ENCODE assay signal across 9 cellular contexts in the genomic region with DNA sequence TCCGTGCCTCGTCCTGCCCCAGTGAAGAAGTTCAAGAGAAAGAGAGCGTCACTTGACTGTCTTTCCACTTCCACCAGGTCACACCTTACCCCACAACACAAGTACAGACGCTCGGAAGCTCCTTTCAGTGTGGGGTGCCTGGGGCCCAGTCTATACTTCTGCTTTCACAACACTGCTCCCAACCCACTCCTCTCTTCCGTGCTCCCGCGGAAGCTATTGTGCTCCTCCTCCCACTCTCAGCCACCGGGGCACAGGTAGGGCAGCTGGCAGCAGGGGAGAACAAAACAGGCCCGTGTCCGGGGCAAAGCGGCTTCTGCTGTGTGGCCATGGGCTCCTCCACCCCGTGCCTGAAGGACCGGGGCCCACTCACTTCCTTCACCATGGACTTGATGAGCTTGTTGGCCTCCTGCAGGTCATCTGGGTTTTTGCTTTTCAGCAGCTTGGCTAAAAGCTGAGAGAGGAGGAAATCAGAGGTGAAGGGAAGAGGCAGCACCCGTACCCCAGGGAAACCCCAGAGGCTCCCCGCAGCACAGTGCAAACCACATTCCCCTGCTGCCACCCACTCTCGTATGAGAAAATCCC. TPM values are rescaled to one million over a fixed set of nuclear protein-coding genes. Genes with fewer than 3 reads are reported as not detected.
A peak's percentile ranks its signal among the peaks of the same experiment; 100 is the strongest.
DNase-seq lines count a peak whose midpoint lies in the region; ATAC-seq, FAIRE-seq and TF ChIP-seq lines count a peak whose summit lies in the region.
"Had no signal": no experiment of that assay in that cellular context is flagged by ENCODE, and none has a peak within 500 bp of the region (broad histone marks: within the 10 kb centered on the region; RNA-seq: fewer than 3 reads in every experiment).

No MANE protein-coding gene starts in this region.

- POLR2A ChIA-PET in A549 (lab: Yijun Ruan, JAX): no interaction called here

- FAIRE-seq in A549 (lab: Jason Lieb, UNC): no peak
- FAIRE-seq in GM18507 (lab: Jason Lieb, UNC): peak; percentile 90

- DNase-seq in A549 (ENCODE audit: low read depth in 1 of 2, low spot score in 1 of 2) (no peak), GM18507 (ENCODE audit: extremely low spot score, insufficient read length, low read depth) (no peak), immature natural killer cell (peak; percentile 8 to 33 (median 14)), EL (no peak), GF-D8 (lab: John Stamatoyannopoulos, UW) (no peak), endothelial cell (ENCODE audit: low spot score) (no peak), GDM1 (lab: John Stamatoyannopoulos, UW) (no peak)
- DNase-seq in activated CD4-positive, alpha-beta T cell treated with anti-CD3 and anti-CD28 coated beads, Interleukin-2, amount 50 U/mL, for 1 hour: peak; percentile 35
- DNase-seq: heart right ventricle had no signal

- no peak overlapping the region for H3K27ac ChIP-seq in A549

- H3K4me1 ChIP-seq in A549: 0 out of 3 replicates have a peak, but pooled peaks cover 6% of the 10 kb centered on the region

- H3K4me2 ChIP-seq in A549: no peak overlapping the region

- no peak for TF ChIP-seq RAD21 in A549 (conservative IDR thresholded peaks at IDR 0.05 in 1 of 2, IDR thresholded peaks at IDR 0.05 in 1 of 2)

- H3K4me1 Mint-ChIP-seq in immature natural killer cell: peaks cover 10 to 29% of the 10 kb centered on the region in 2 donors
- peaks cover 11% of the 10 kb centered on the region for H3K4me1 Mint-ChIP-seq in endothelial cell (ENCODE audit: unreplicated experiment)

- no peak for TF ChIP-seq POLR2A in A549 (IDR thresholded peaks at IDR 0.05; ENCODE audit: low read length)

- H3K9me3 Mint-ChIP-seq in immature natural killer cell (no peaks in the 10 kb centered on the region), endothelial cell (ENCODE audit: unreplicated experiment) (no peaks in the 10 kb centered on the region)

- TF ChIP-seq CTCF in A549 (IDR thresholded peaks at IDR 0.05): no peak
- no peak for TF ChIP-seq CTCF in endothelial cell (IDR thresholded peaks at IDR 0.05; ENCODE audit: unreplicated experiment)

- H3K9me3 ChIP-seq in A549: no peaks in the 10 kb centered on the region
- H3K9me3 ChIP-seq: heart right ventricle had no signal

- H3K4me3 ChIP-seq in A549: no peak overlapping the region
- H3K4me3 ChIP-seq: heart right ventricle had no signal

- CTCF ChIA-PET in A549 (lab: Yijun Ruan, JAX): interaction anchor here (0.6 to 9.8 kb wide), 10 partner anchors 6 to 1472 kb away, joined by 3 to 223 read pairs (median 58); partner anchors contain the start of genes ARMC7, MIF4GD and NUP85

- H3K4me3 Mint-ChIP-seq in immature natural killer cell (peak overlapping the region in 2 of 5 donors; percentile 24 to 38), endothelial cell (ENCODE audit: unreplicated experiment) (no peak overlapping the region)

- ATAC-seq in A549: no peak

- H3K36me3 Mint-ChIP-seq in immature natural killer cell: peaks cover 6 to 27% (median 7%) of the 10 kb centered on the region in 3 donors
- H3K36me3 Mint-ChIP-seq in endothelial cell (ENCODE audit: low read depth, unreplicated experiment): peaks cover 48% of the 10 kb centered on the region

- peak overlapping the region; percentile 51 to 88 (median 74) for H3K27ac Mint-ChIP-seq in immature natural killer cell
- H3K27ac Mint-ChIP-seq in endothelial cell (ENCODE audit: unreplicated experiment): no peak overlapping the region

- TF ChIP-seq EP300 in A549 (IDR thresholded peaks at IDR 0.05): no peak

- no peaks in the 10 kb centered on the region for H3K27me3 Mint-ChIP-seq in immature natural killer cell (ENCODE audit: low read depth in 3 of 3)
- peaks cover 7% of the 10 kb centered on the region for H3K27me3 Mint-ChIP-seq in endothelial cell (ENCODE audit: unreplicated experiment)

- 93% methylated on average over 17 of the region's 17 CpGs for WGBS in A549 (ENCODE audit: missing lambda C conversion rate)

TF ChIP-seq in A549, 52 proteins besides CTCF, POLR2A, EP300 and RAD21:
- TF ChIP-seq POLR2AphosphoS2 (conservative IDR thresholded peaks at IDR 0.05; ENCODE audit: low read length): 0 out of 2 replicates have a peak, but pooled peaks have one; percentile 19
- no peak for TF ChIP-seq MAFK (IDR thresholded peaks at IDR 0.05; ENCODE audit: partially characterized antibody)
TF ChIP-seq in A549: peak in this region for 1.

RNA-seq across cellular contexts. Expression of gene GGA3, which starts 18.9 kb away (rescaled TPM):
- polyA plus RNA-seq in A549 (2011; rRNA removed) (40.9 and 43.6 TPM in 2 replicates), A549 (2017; fragmentation: RNase III; extraction: RNeasy Plus Mini Kit Qiagen cat#74134 plus additional on column Dnase treatment) (34.5 to 42.8 TPM (median 35.8 TPM) in 3 replicates), immature natural killer cell (10 to 100 TPM in 1 of 3 donors, 1 to 10 TPM in 2; 3.7 to 17.8 (median 3.8) TPM)
- polyA plus RNA-seq in A549 (2012; cell fraction: cytosol; rRNA removed): 33.7 and 38.1 TPM in 2 replicates
- 183 and 227 TPM in 2 replicates for polyA plus RNA-seq in A549 (2012; cell fraction: nucleus; rRNA removed)
- 66.4 and 91.5 TPM in 2 replicates for polyA minus RNA-seq in A549 (2011; rRNA and poly(A)+ RNA removed)
- total RNA-seq in endothelial cell (ENCODE audit: unreplicated experiment): 60.8 TPM

RNA-seq across cellular contexts. Expression of gene MRPS7, which starts 19.1 kb away (rescaled TPM):
- polyA plus RNA-seq in A549 (2011; rRNA removed): 144 and 157 TPM in 2 replicates
- polyA plus RNA-seq in A549 (2012; cell fraction: cytosol; rRNA removed): 148 and 176 TPM in 2 replicates
- 91.3 and 93.4 TPM in 2 replicates for polyA plus RNA-seq in A549 (2012; cell fraction: nucleus; rRNA removed)
- polyA plus RNA-seq in A549 (2017; fragmentation: RNase III; extraction: RNeasy Plus Mini Kit Qiagen cat#74134 plus additional on column Dnase treatment): 161 to 164 TPM (median 163 TPM) in 3 replicates
- 76.8 and 97.2 TPM in 2 replicates for polyA minus RNA-seq in A549 (2011; rRNA and poly(A)+ RNA removed)
- 100 to 1,000 TPM; 118 to 189 (median 122) TPM for polyA plus RNA-seq in immature natural killer cell
- 63.4 TPM for total RNA-seq in endothelial cell (ENCODE audit: unreplicated experiment)

RNA-seq across cellular contexts. Expression of gene MIF4GD, which starts 28.5 kb away (rescaled TPM):
- 61.0 and 71.4 TPM in 2 replicates for polyA plus RNA-seq in A549 (2011; rRNA removed)
- polyA plus RNA-seq in A549 (2012; cell fraction: cytosol; rRNA removed): 57.0 and 65.8 TPM in 2 replicates
- polyA plus RNA-seq in A549 (2012; cell fraction: nucleus; rRNA removed): 46.6 and 47.8 TPM in 2 replicates
- polyA plus RNA-seq in A549 (2017; fragmentation: RNase III; extraction: RNeasy Plus Mini Kit Qiagen cat#74134 plus additional on column Dnase treatment): 22.2 to 24.6 TPM (median 23.9 TPM) in 3 replicates
- 70.5 and 70.8 TPM in 2 replicates for polyA minus RNA-seq in A549 (2011; rRNA and poly(A)+ RNA removed)
- 100 to 1,000 TPM; 113 to 187 (median 145) TPM for polyA plus RNA-seq in immature natural killer cell
- 15.7 TPM for total RNA-seq in endothelial cell (ENCODE audit: unreplicated experiment)

RNA-seq across cellular contexts. Expression of gene NUP85, which starts 37.1 kb away (rescaled TPM):
- polyA plus RNA-seq in A549 (2011; rRNA removed) (110 and 124 TPM in 2 replicates), A549 (2017; fragmentation: RNase III; extraction: RNeasy Plus Mini Kit Qiagen cat#74134 plus additional on column Dnase treatment) (83.4 to 87.1 TPM (median 84.1 TPM) in 3 replicates), immature natural killer cell (10 to 100 TPM; 28.3 to 47.8 (median 41.1) TPM)
- 203 and 209 TPM in 2 replicates for polyA plus RNA-seq in A549 (2012; cell fraction: cytosol; rRNA removed)
- polyA plus RNA-seq in A549 (2012; cell fraction: nucleus; rRNA removed): 485 and 663 TPM in 2 replicates
- polyA minus RNA-seq in A549 (2011; rRNA and poly(A)+ RNA removed): 109 and 125 TPM in 2 replicates
- 83.9 TPM for total RNA-seq in endothelial cell (ENCODE audit: unreplicated experiment)

RNA-seq across cellular contexts. Expression of gene SLC25A19, which starts 46.7 kb away (rescaled TPM):
- polyA plus RNA-seq in A549 (2011; rRNA removed) (14.8 and 15.3 TPM in 2 replicates), A549 (2017; fragmentation: RNase III; extraction: RNeasy Plus Mini Kit Qiagen cat#74134 plus additional on column Dnase treatment) (13.7 to 16.4 TPM (median 14.9 TPM) in 3 replicates), immature natural killer cell (10 to 100 TPM; 11.2 to 27.2 (median 21.0) TPM)
- 32.0 and 35.2 TPM in 2 replicates for polyA plus RNA-seq in A549 (2012; cell fraction: cytosol; rRNA removed)
- 27.7 and 28.9 TPM in 2 replicates for polyA plus RNA-seq in A549 (2012; cell fraction: nucleus; rRNA removed)
- 14.5 and 15.7 TPM in 2 replicates for polyA minus RNA-seq in A549 (2011; rRNA and poly(A)+ RNA removed)
- 2.9 TPM for total RNA-seq in endothelial cell (ENCODE audit: unreplicated experiment)

Comparison
In these comparisons a context has a peak if more than half of its experiments do, and no peak if none do; other contexts are left out.
1. DNase-seq: peak in activated CD4-positive, alpha-beta T cell treated with anti-CD3 and anti-CD28 coated beads, Interleukin-2, amount 50 U/mL, for 1 hour (single experiment) and immature natural killer cell (3 of 3); none in A549 (0 of 2), GM18507 (single experiment), EL (single experiment), GF-D8 (single experiment), endothelial cell (single experiment) and GDM1 (single experiment).